ENCODE assay signal across 28 cellular contexts in genomic region chr2:96599941-96600340, GRCh38. TPM values are rescaled to one million over a fixed set of nuclear protein-coding genes. Genes with fewer than 3 reads are reported as not detected.
"Had no signal": no experiment of that assay in that cellular context is flagged by ENCODE, and none has a peak within 500 bp of the region (broad histone marks: within the 10 kb centered on the region; RNA-seq: fewer than 3 reads in every experiment).

No MANE protein-coding gene starts in this region.

- H3K27me3 ChIP-seq: SJCRH30 had no signal

- H3K9me3 Mint-ChIP-seq: activated B cell treated with CpG ODN at 0.5 μM for 24 hours; activated CD4-positive, alpha-beta T cell treated with anti-CD3 and anti-CD28 coated beads, Interleukin-2, amount 10 ng/mL, durations not matched to agents 24 days and 14 days; activated naive CD4-positive, alpha-beta T cell treated with anti-CD3 and anti-CD28 coated beads, Interleukin-2, amount 10 ng/mL, durations not matched to agents 7 days and 5 days; activated naive CD8-positive, alpha-beta T cell treated with anti-CD3 and anti-CD28 coated beads for 36 hours; activated T-helper 2 cell treated with anti-CD3 and anti-CD28 coated beads, Interferon-gamma antibody, Interleukin-2, Interleukin-4, amounts not matched to agents 10 μg/mL and 5 μg/mL and 100 μg/mL, durations not matched to agents 14 hours and 24 hours and 36 hours had no signal

- DNase-seq: activated B cell treated with CpG ODN at 0.5 μM for 24 hours; activated CD4-positive, alpha-beta T cell treated with anti-CD3 and anti-CD28 coated beads for 1 hour; activated CD4-positive, alpha-beta T cell treated with anti-CD3 and anti-CD28 coated beads, Interleukin-2, amount 10 ng/mL, durations not matched to agents 24 days and 14 days; activated CD4-positive, alpha-beta T cell treated with anti-CD3 and anti-CD28 coated beads, Interleukin-2, amount 50 U/mL, for 48 hours; activated CD8-positive, alpha-beta memory T cell treated with anti-CD3 and anti-CD28 coated beads, Interleukin-2, amount 50 U/mL, for 48 hours; activated gamma-delta T cell treated with Interleukin-2 at 50 U/mL for 16 hours; activated naive CD4-positive, alpha-beta T cell treated with anti-CD3 and anti-CD28 coated beads, Interleukin-2, amount 10 ng/mL, durations not matched to agents 7 days and 5 days; activated naive CD8-positive, alpha-beta T cell treated with anti-CD3 and anti-CD28 coated beads for 36 hours; activated T-cell treated with anti-CD3 and anti-CD28 coated beads, Interleukin-2, amount 50 U/mL, for 1 hour; caudate nucleus; Karpas-422; NCI-H1092; NCI-H1417; NCI-H1930; NCI-H345; NCI-H510A; NCI-H526 treated with DMSO at 0.1 percent for 48 hours; NCI-H82; Right ventricle myocardium superior; SJCRH30; SK-N-SH; T-helper 17 cell; T-helper 9 cell had no signal

- H3K4me2 ChIP-seq: SK-N-SH had no signal

- H3K27me3 Mint-ChIP-seq: activated B cell treated with CpG ODN at 0.5 μM for 24 hours; activated CD4-positive, alpha-beta T cell treated with anti-CD3 and anti-CD28 coated beads, Interleukin-2, amount 10 ng/mL, durations not matched to agents 24 days and 14 days; activated naive CD4-positive, alpha-beta T cell treated with anti-CD3 and anti-CD28 coated beads, Interleukin-2, amount 10 ng/mL, durations not matched to agents 7 days and 5 days; activated naive CD8-positive, alpha-beta T cell treated with anti-CD3 and anti-CD28 coated beads for 36 hours; T-helper 17 cell had no signal

- H3K9me3 ChIP-seq: SJCRH30, SK-N-SH had no signal

- H3K4me3 ChIP-seq: K562, SJCRH30 had no signal

- H3K4me1 ChIP-seq: SJCRH30 had no signal

- H3K27ac ChIP-seq: SJCRH30 had no signal

- H3K9me2 ChIP-seq: SK-N-SH had no signal

- H3K4me1 Mint-ChIP-seq: activated B cell treated with CpG ODN at 0.5 μM for 24 hours had no signal

- H3K4me3 Mint-ChIP-seq: activated B cell treated with CpG ODN at 0.5 μM for 24 hours; activated CD4-positive, alpha-beta T cell treated with anti-CD3 and anti-CD28 coated beads, Interleukin-2, amount 10 ng/mL, durations not matched to agents 24 days and 14 days; activated naive CD4-positive, alpha-beta T cell treated with anti-CD3 and anti-CD28 coated beads, Interleukin-2, amount 10 ng/mL, durations not matched to agents 7 days and 5 days; activated naive CD8-positive, alpha-beta T cell treated with anti-CD3 and anti-CD28 coated beads for 36 hours; T-helper 17 cell had no signal

RNA-seq across cellular contexts. Expression of gene FER1L5, which starts 42.6 kb away (rescaled TPM):
- total RNA-seq: activated B cell treated with CpG ODN at 0.5 μM for 24 hours; activated CD4-positive, alpha-beta T cell treated with anti-CD3 and anti-CD28 coated beads, Interleukin-2, amount 10 ng/mL, durations not matched to agents 24 days and 14 days; activated CD8-positive, alpha-beta memory T cell treated with anti-CD3 and anti-CD28 coated beads for 36 hours; activated naive CD8-positive, alpha-beta T cell treated with anti-CD3 and anti-CD28 coated beads for 36 hours; activated T-helper 2 cell treated with anti-CD3 and anti-CD28 coated beads, Interferon-gamma antibody, Interleukin-2, Interleukin-4, amounts not matched to agents 10 μg/mL and 5 μg/mL and 100 μg/mL, durations not matched to agents 14 hours and 24 hours and 36 hours; K562; OCI-LY7; Right ventricle myocardium superior; RPMI7951; T-helper 17 cell had no signal
